In the genomic region with DNA sequence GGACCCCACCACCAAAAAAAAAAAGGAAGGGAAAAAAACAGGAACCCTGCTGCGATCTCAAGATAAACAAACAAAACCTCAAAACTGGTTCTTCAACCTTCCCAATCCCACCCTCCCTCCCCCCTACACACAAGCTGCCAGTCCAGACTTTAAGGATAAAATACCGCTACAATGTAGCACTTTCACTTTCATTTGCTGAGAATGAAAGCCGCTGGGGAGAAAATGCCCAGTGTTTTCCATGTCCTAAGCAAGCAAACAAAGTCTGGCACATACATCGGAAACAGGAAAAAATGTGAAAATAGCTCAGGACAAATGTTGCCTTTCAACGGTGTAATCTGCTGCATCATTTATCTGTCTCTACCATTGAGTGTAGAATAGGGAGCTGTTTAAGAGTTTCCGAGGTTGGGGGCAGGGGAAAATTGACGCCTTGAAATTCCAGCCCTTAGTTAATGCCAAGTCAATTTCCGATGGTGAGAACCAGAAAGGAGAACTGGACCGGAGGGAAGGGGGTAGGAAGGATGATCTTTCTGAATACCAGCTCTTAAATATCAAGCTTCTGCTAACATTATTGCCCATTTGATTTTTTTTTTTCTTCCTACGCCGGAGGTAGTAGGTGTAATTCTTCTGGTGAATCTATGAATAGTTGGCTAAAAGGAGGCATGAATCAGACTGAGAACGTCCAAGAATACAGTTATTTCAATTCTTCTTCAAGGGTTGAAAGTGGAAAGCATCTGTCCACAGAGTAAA, we compare ENCODE assay signal across 8 cellular contexts. TPM values are rescaled to one million over a fixed set of nuclear protein-coding genes. Genes with fewer than 3 reads are reported as not detected.
DNase-seq lines count a peak whose midpoint lies in the region; ATAC-seq and TF ChIP-seq lines count a peak whose summit lies in the region.

No MANE protein-coding gene starts in this region.

- H3K27me3 Mint-ChIP-seq in activated CD4-positive, alpha-beta T cell treated with anti-CD3 and anti-CD28 coated beads, Interleukin-2, amount 10 ng/mL, durations not matched to agents 7 days and 5 days: no peaks in the 10 kb centered on the region
- no peaks in the 10 kb centered on the region for H3K27me3 Mint-ChIP-seq in activated naive CD8-positive, alpha-beta T cell treated with anti-CD3 and anti-CD28 coated beads, Interleukin-2, amount 50 U/mL, for 24 hours
- no peaks in the 10 kb centered on the region for H3K27me3 Mint-ChIP-seq in progenitor cell of endocrine pancreas

- TF ChIP-seq CTCF in progenitor cell of endocrine pancreas (IDR thresholded peaks at IDR 0.05; ENCODE audit: unreplicated experiment): no peak

- POLR2A ChIA-PET in activated CD4-positive, alpha-beta T cell treated with anti-CD3 and anti-CD28 coated beads, Interleukin-2, amount 10 ng/mL, durations not matched to agents 7 days and 5 days (lab: Charles Lee): interaction anchor here (1.7 kb wide), 1 partner anchor 80 kb away, joined by 6 read pairs; the partner anchor contains the start of genes CENPK and PPWD1

- peaks cover 20% of the 10 kb centered on the region for H3K4me1 Mint-ChIP-seq in activated CD4-positive, alpha-beta T cell treated with anti-CD3 and anti-CD28 coated beads, Interleukin-2, amount 10 ng/mL, durations not matched to agents 7 days and 5 days
- peaks cover 15% of the 10 kb centered on the region for H3K4me1 Mint-ChIP-seq in activated naive CD8-positive, alpha-beta T cell treated with anti-CD3 and anti-CD28 coated beads, Interleukin-2, amount 50 U/mL, for 24 hours
- H3K4me1 Mint-ChIP-seq in progenitor cell of endocrine pancreas (ENCODE audit: low read depth): peaks cover 16% of the 10 kb centered on the region

- peak; percentile 28 for DNase-seq in activated CD4-positive, alpha-beta T cell treated with anti-CD3 and anti-CD28 coated beads, Interleukin-2, amount 10 ng/mL, durations not matched to agents 7 days and 5 days
- DNase-seq in activated CD4-positive, alpha-beta T cell treated with anti-CD3 and anti-CD28 coated beads for 1 hour: no peak
- DNase-seq in NCI-H1105 (lab: John Stamatoyannopoulos, UW) (peak; percentile 13), left ventricle myocardium superior (no peak), progenitor cell of endocrine pancreas (ENCODE audit: low spot score, unreplicated experiment) (no peak), posterior cingulate gyrus (no peak), OCI-M2 (lab: John Stamatoyannopoulos, UW; ENCODE audit: unreplicated experiment) (no peak)
- DNase-seq in activated naive CD8-positive, alpha-beta T cell treated with anti-CD3 and anti-CD28 coated beads, Interleukin-2, amount 50 U/mL, for 24 hours: no peak

- intact Hi-C loops in left ventricle myocardium superior (cut with micrococcal nuclease) (loop anchor here (5.0 to 10.0 kb wide), 3 partner anchors 381 to 671 kb away; no protein-coding TSS in a partner anchor), posterior cingulate gyrus (cut with DNase I) (loop anchor here (1.0 to 10.0 kb wide), 5 partner anchors 378 to 848 kb away; no protein-coding TSS in a partner anchor)

- CTCF ChIA-PET in activated CD4-positive, alpha-beta T cell treated with anti-CD3 and anti-CD28 coated beads, Interleukin-2, amount 10 ng/mL, durations not matched to agents 7 days and 5 days (lab: Charles Lee): interaction anchor here (0.7 to 1.3 kb wide), 6 partner anchors 10 to 677 kb away, joined by 3 to 4 read pairs (median 3); no protein-coding TSS in a partner anchor

- H3K27ac Mint-ChIP-seq in activated CD4-positive, alpha-beta T cell treated with anti-CD3 and anti-CD28 coated beads, Interleukin-2, amount 10 ng/mL, durations not matched to agents 7 days and 5 days: peak overlapping the region; percentile 93
- H3K27ac Mint-ChIP-seq in activated naive CD8-positive, alpha-beta T cell treated with anti-CD3 and anti-CD28 coated beads, Interleukin-2, amount 50 U/mL, for 24 hours: peak overlapping the region; percentile 92
- H3K27ac Mint-ChIP-seq in progenitor cell of endocrine pancreas: peak overlapping the region; percentile 92

- H3K9me3 Mint-ChIP-seq in activated CD4-positive, alpha-beta T cell treated with anti-CD3 and anti-CD28 coated beads, Interleukin-2, amount 10 ng/mL, durations not matched to agents 7 days and 5 days: no peaks in the 10 kb centered on the region
- no peaks in the 10 kb centered on the region for H3K9me3 Mint-ChIP-seq in activated naive CD8-positive, alpha-beta T cell treated with anti-CD3 and anti-CD28 coated beads, Interleukin-2, amount 50 U/mL, for 24 hours
- H3K9me3 Mint-ChIP-seq in progenitor cell of endocrine pancreas (ENCODE audit: low read depth): no peaks in the 10 kb centered on the region

- ATAC-seq in activated naive CD8-positive, alpha-beta T cell treated with anti-CD3 and anti-CD28 coated beads, Interleukin-2, amount 50 U/mL, for 24 hours: no peak
- ATAC-seq in left ventricle myocardium superior: peak; percentile 61

- H3K36me3 Mint-ChIP-seq in activated CD4-positive, alpha-beta T cell treated with anti-CD3 and anti-CD28 coated beads, Interleukin-2, amount 10 ng/mL, durations not matched to agents 7 days and 5 days (ENCODE audit: low read depth): peaks cover 2% of the 10 kb centered on the region
- no peaks in the 10 kb centered on the region for H3K36me3 Mint-ChIP-seq in activated naive CD8-positive, alpha-beta T cell treated with anti-CD3 and anti-CD28 coated beads, Interleukin-2, amount 50 U/mL, for 24 hours (ENCODE audit: low read depth)
- H3K36me3 Mint-ChIP-seq in progenitor cell of endocrine pancreas (ENCODE audit: insufficient read depth): no peaks in the 10 kb centered on the region

- H3K4me3 Mint-ChIP-seq in activated CD4-positive, alpha-beta T cell treated with anti-CD3 and anti-CD28 coated beads, Interleukin-2, amount 10 ng/mL, durations not matched to agents 7 days and 5 days: no peak overlapping the region
- no peak overlapping the region for H3K4me3 Mint-ChIP-seq in activated naive CD8-positive, alpha-beta T cell treated with anti-CD3 and anti-CD28 coated beads, Interleukin-2, amount 50 U/mL, for 24 hours
- H3K4me3 Mint-ChIP-seq in progenitor cell of endocrine pancreas (ENCODE audit: low read depth): no peak overlapping the region

RNA-seq across cellular contexts. Expression of gene ADAMTS6, which starts 1.2 kb away (rescaled TPM):
- total RNA-seq in activated CD4-positive, alpha-beta T cell treated with anti-CD3 and anti-CD28 coated beads, Interleukin-2, amount 10 ng/mL, durations not matched to agents 7 days and 5 days: 1 to 10 TPM; 2.8 to 2.9 TPM
- total RNA-seq in left ventricle myocardium superior (1.4 TPM), progenitor cell of endocrine pancreas (12.3 and 13.0 TPM in 2 replicates)

Comparison
In these comparisons a context has a peak if more than half of its experiments do, and no peak if none do; other contexts are left out.
1. DNase-seq: peak in activated CD4-positive, alpha-beta T cell treated with anti-CD3 and anti-CD28 coated beads, Interleukin-2, amount 10 ng/mL, durations not matched to agents 7 days and 5 days (single experiment) and NCI-H1105 (single experiment); none in activated CD4-positive, alpha-beta T cell treated with anti-CD3 and anti-CD28 coated beads for 1 hour (single experiment), activated naive CD8-positive, alpha-beta T cell treated with anti-CD3 and anti-CD28 coated beads, Interleukin-2, amount 50 U/mL, for 24 hours (single experiment), left ventricle myocardium superior (single experiment), progenitor cell of endocrine pancreas (single experiment), posterior cingulate gyrus (0 of 10) and OCI-M2 (single experiment).
2. Peak in every context shown above with its lines, with median percentiles within 50 percentile points of each other: H3K27ac Mint-ChIP-seq.